ENCODE assay signal across 29 cellular contexts in the genomic region with DNA sequence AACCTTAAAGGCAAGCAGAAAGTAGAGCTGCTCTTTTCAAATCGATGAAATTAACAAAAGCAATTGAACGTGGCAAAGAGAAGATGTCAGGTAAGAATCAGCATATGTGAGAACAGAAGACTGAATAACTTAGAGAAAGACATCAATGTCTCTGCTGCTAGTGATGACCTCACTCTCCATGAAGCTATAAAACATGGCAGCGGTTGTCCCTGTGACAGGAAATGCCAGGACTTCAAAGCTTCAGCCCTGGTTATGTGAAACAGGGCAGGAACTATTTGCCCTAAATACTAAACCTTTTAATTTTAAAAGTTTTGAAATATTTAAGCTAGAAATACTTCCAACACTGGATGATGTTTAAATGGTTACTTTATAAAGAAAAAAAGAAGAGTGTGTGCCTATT. TPM values are rescaled to one million over a fixed set of nuclear protein-coding genes. Genes with fewer than 3 reads are reported as not detected.
DNase-seq lines count a peak whose midpoint lies in the region; ATAC-seq and TF ChIP-seq lines count a peak whose summit lies in the region.
"Had no signal": no experiment of that assay in that cellular context is flagged by ENCODE, and none has a peak within 500 bp of the region (broad histone marks: within the 10 kb centered on the region; RNA-seq: fewer than 3 reads in every experiment).

No MANE protein-coding gene starts in this region.

- no peak overlapping the region for H2BK15ac ChIP-seq in mesenchymal stem cell (ENCODE audit: low read depth, poor library complexity, severe bottlenecking)

- no peaks in the 10 kb centered on the region for H3K9me2 ChIP-seq in Loucy (replicated peaks; ENCODE audit: low read depth, low read length)

- H3K27ac ChIP-seq in mesenchymal stem cell (ENCODE audit: low read length, poor library complexity, severe bottlenecking), result no peak overlapping the region
- H3K27ac ChIP-seq: A549, parathyroid adenoma, Peyer's patch had no signal

- WGBS in mesenchymal stem cell, result 57% methylated on average over 2 of the region's 3 CpGs

- no peaks in the 10 kb centered on the region for H3K36me3 Mint-ChIP-seq in activated CD8-positive, alpha-beta memory T cell treated with anti-CD3 and anti-CD28 coated beads, Interleukin-2, amount 10 ng/mL, durations not matched to agents 7 days and 5 days
- H3K36me3 Mint-ChIP-seq: CD4-positive, CD25-positive, alpha-beta regulatory T cell; memory B cell had no signal

- no peaks in the 10 kb centered on the region for H3K79me1 ChIP-seq in mesenchymal stem cell (replicated peaks; ENCODE audit: low read length, poor library complexity, severe bottlenecking)

- DNase-seq in DMS53 (lab: John Stamatoyannopoulos, UW) (peak; percentile 47), astrocyte of the spinal cord (ENCODE audit: low read depth, low spot score) (peak; percentile 24), mesenchymal stem cell (peak; percentile 34), GM19238 (ENCODE audit: insufficient read length, low spot score) (no peak), NOMO-1 treated with DMSO at 0.1 percent for 48 hours (lab: John Stamatoyannopoulos, UW; ENCODE audit: unreplicated experiment) (no peak)
- DNase-seq in activated CD8-positive, alpha-beta memory T cell treated with anti-CD3 and anti-CD28 coated beads, Interleukin-2, amount 10 ng/mL, durations not matched to agents 7 days and 5 days, result no peak
- DNase-seq: activated gamma-delta T cell treated with Interleukin-2 at 50 U/mL for 16 hours; activated T-cell treated with anti-CD3 and anti-CD28 coated beads, Interleukin-2, amount 50 U/mL, for 48 hours; AML-193; CD4-positive, CD25-positive, alpha-beta regulatory T cell; H9; Karpas-422; NCI-H1417; NCI-H2081 treated with DMSO at 0.1 percent for 48 hours; NCI-H2227 treated with DMSO at 0.1 percent for 48 hours; NCI-H69; Peyer's patch; right cardiac atrium; stimulated activated CD4-positive, alpha-beta T cell treated with anti-CD3 and anti-CD28 coated beads, Interleukin-1b, Interleukin-23, amount 100 ng/mL, for 48 hours; stimulated activated naive CD8-positive, alpha-beta T cell treated with anti-CD3 and anti-CD28 coated beads, Interleukin-15, Interleukin-2, amounts not matched to agents 100 U/mL and 50 U/mL, for 24 hours had no signal

- H4K20me1 ChIP-seq in Loucy (ENCODE audit: insufficient read depth, low read length, poor library complexity, severe bottlenecking), result no peaks in the 10 kb centered on the region

- H2BK120ac ChIP-seq in mesenchymal stem cell (ENCODE audit: low read depth, low read length), result no peak overlapping the region

- no peak overlapping the region for H3K23ac ChIP-seq in mesenchymal stem cell (ENCODE audit: low read length in 2 of 2)

- no peak overlapping the region for H4K91ac ChIP-seq in mesenchymal stem cell (ENCODE audit: low read length)

- no peaks in the 10 kb centered on the region for H3K27me3 Mint-ChIP-seq in activated CD8-positive, alpha-beta memory T cell treated with anti-CD3 and anti-CD28 coated beads, Interleukin-2, amount 10 ng/mL, durations not matched to agents 7 days and 5 days
- H3K27me3 Mint-ChIP-seq: CD4-positive, CD25-positive, alpha-beta regulatory T cell; memory B cell had no signal

- no peaks in the 10 kb centered on the region for H3K79me2 ChIP-seq in Loucy (ENCODE audit: insufficient read depth, low read length)
- H3K79me2 ChIP-seq: parathyroid adenoma had no signal

- H3K14ac ChIP-seq in mesenchymal stem cell (ENCODE audit: low read length in 2 of 2), result no peak overlapping the region

- H2BK12ac ChIP-seq in mesenchymal stem cell (ENCODE audit: low read length in 2 of 2), result no peak overlapping the region

- in situ Hi-C loops in astrocyte of the spinal cord (cut with HindIII; ENCODE audit: low sequenced_read_pairs), result no loop called here

- H2BK5ac ChIP-seq in mesenchymal stem cell (ENCODE audit: low read depth, low read length, poor library complexity, severe bottlenecking), result no peak overlapping the region

- H3K9ac ChIP-seq in Loucy (ENCODE audit: low read depth, low read length, poor library complexity, severe bottlenecking) (no peak overlapping the region), mesenchymal stem cell (ENCODE audit: low read length) (no peak overlapping the region)
- H3K9ac ChIP-seq: parathyroid adenoma had no signal

- H3K4ac ChIP-seq in mesenchymal stem cell (ENCODE audit: low read depth in 1 of 2, low read length in 2 of 2), result no peak overlapping the region

- no peaks in the 10 kb centered on the region for H3K4me1 Mint-ChIP-seq in activated CD8-positive, alpha-beta memory T cell treated with anti-CD3 and anti-CD28 coated beads, Interleukin-2, amount 10 ng/mL, durations not matched to agents 7 days and 5 days
- H3K4me1 Mint-ChIP-seq: CD4-positive, CD25-positive, alpha-beta regulatory T cell; memory B cell had no signal

- H3K4me2 ChIP-seq in Loucy (ENCODE audit: low read depth, low read length, poor library complexity, severe bottlenecking) (no peak overlapping the region), mesenchymal stem cell (ENCODE audit: low read length, poor library complexity, severe bottlenecking) (no peak overlapping the region)
- H3K4me2 ChIP-seq: A549 had no signal

- no peak for TF ChIP-seq CTCF in Loucy (conservative IDR thresholded peaks at IDR 0.05; ENCODE audit: low read length)
- TF ChIP-seq CTCF in astrocyte of the spinal cord (IDR thresholded peaks at IDR 0.05; ENCODE audit: low read depth, low read length), result no peak

- H3K18ac ChIP-seq in mesenchymal stem cell (ENCODE audit: low read depth in 1 of 2, low read length in 2 of 2), result no peak overlapping the region

- H3F3A ChIP-seq in Loucy (ENCODE audit: low read depth), result no peaks in the 10 kb centered on the region

- no peak overlapping the region for H3K27ac Mint-ChIP-seq in activated CD8-positive, alpha-beta memory T cell treated with anti-CD3 and anti-CD28 coated beads, Interleukin-2, amount 10 ng/mL, durations not matched to agents 7 days and 5 days
- H3K27ac Mint-ChIP-seq: CD4-positive, CD25-positive, alpha-beta regulatory T cell; memory B cell had no signal

- H3K4me3 ChIP-seq in Loucy (ENCODE audit: low read length, poor library complexity, severe bottlenecking), result no peak overlapping the region
- H3K4me3 ChIP-seq in astrocyte of the spinal cord (ENCODE audit: low read depth, low read length), result no peak overlapping the region
- H3K4me3 ChIP-seq in mesenchymal stem cell (ENCODE audit: insufficient read depth in 1 of 2, low read depth in 1 of 2, low read length in 2 of 2), result no peak overlapping the region
- H3K4me3 ChIP-seq: A549, Peyer's patch had no signal

- peaks cover 8% of the 10 kb centered on the region for H3K4me1 ChIP-seq in Loucy (ENCODE audit: insufficient read depth, low read length, poor library complexity, severe bottlenecking)
- H3K4me1 ChIP-seq in mesenchymal stem cell (ENCODE audit: control insufficient read depth, insufficient read depth, low read depth, low read length), result no peaks in the 10 kb centered on the region
- H3K4me1 ChIP-seq: A549, parathyroid adenoma, Peyer's patch had no signal

- H2AFZ ChIP-seq in Loucy (ENCODE audit: low read length) (0 out of 2 replicates have a peak overlapping the region, but pooled peaks have one; percentile 41), mesenchymal stem cell (ENCODE audit: low read depth, low read length) (no peak overlapping the region)
- H2AFZ ChIP-seq: parathyroid adenoma had no signal

- no peak overlapping the region for H4K8ac ChIP-seq in mesenchymal stem cell (ENCODE audit: low read length)

- H3K9me3 ChIP-seq in Loucy (ENCODE audit: insufficient read depth, low read depth, low read length), result no peaks in the 10 kb centered on the region
- H3K9me3 ChIP-seq in mesenchymal stem cell (ENCODE audit: control insufficient read depth, low read length), result no peaks in the 10 kb centered on the region
- H3K9me3 ChIP-seq: A549, Peyer's patch had no signal

- H3K27me3 ChIP-seq in Loucy (ENCODE audit: insufficient read depth, low read length, poor library complexity, severe bottlenecking) (no peaks in the 10 kb centered on the region), mesenchymal stem cell (ENCODE audit: control insufficient read depth in 1 of 2, insufficient read depth in 1 of 2, low read length in 2 of 2) (no peaks in the 10 kb centered on the region)
- H3K27me3 ChIP-seq: Peyer's patch had no signal

- CTCF ChIA-PET in activated CD8-positive, alpha-beta memory T cell treated with anti-CD3 and anti-CD28 coated beads, Interleukin-2, amount 10 ng/mL, durations not matched to agents 7 days and 5 days (lab: Charles Lee), result no interaction called here

- H3K36me3 ChIP-seq in Loucy (ENCODE audit: insufficient read depth, low read length) (no peaks in the 10 kb centered on the region), mesenchymal stem cell (ENCODE audit: control insufficient read depth in 1 of 2, insufficient read depth in 2 of 2, low read depth in 1 of 2, low read length in 2 of 2) (no peaks in the 10 kb centered on the region)
- H3K36me3 ChIP-seq: Peyer's patch had no signal

- H3K9me3 Mint-ChIP-seq in activated CD8-positive, alpha-beta memory T cell treated with anti-CD3 and anti-CD28 coated beads, Interleukin-2, amount 10 ng/mL, durations not matched to agents 7 days and 5 days (ENCODE audit: low read depth), result peaks cover 3% of the 10 kb centered on the region

- no peak overlapping the region for H3K4me3 Mint-ChIP-seq in activated CD8-positive, alpha-beta memory T cell treated with anti-CD3 and anti-CD28 coated beads, Interleukin-2, amount 10 ng/mL, durations not matched to agents 7 days and 5 days
- H3K4me3 Mint-ChIP-seq: CD4-positive, CD25-positive, alpha-beta regulatory T cell; H9; memory B cell; neural crest cell had no signal

- ATAC-seq in activated CD8-positive, alpha-beta memory T cell treated with anti-CD3 and anti-CD28 coated beads, Interleukin-2, amount 10 ng/mL, durations not matched to agents 7 days and 5 days, result no peak
- no peak for ATAC-seq in GM18909 (IDR thresholded peaks at IDR 0.05; ENCODE audit: poor library complexity, unreplicated experiment)
- ATAC-seq: A549; left lobe of liver; right cardiac atrium; stimulated activated naive CD8-positive, alpha-beta T cell treated with anti-CD3 and anti-CD28 coated beads, Interleukin-15, Interleukin-2, amounts not matched to agents 100 U/mL and 50 U/mL, for 24 hours had no signal

- no peak overlapping the region for H2AK5ac ChIP-seq in mesenchymal stem cell (ENCODE audit: low read length, severe bottlenecking)

RNA-seq across cellular contexts. Expression of a gene that starts 20.9 kb away (rescaled TPM):
- 0.36 TPM for polyA plus RNA-seq in mesenchymal stem cell (2013, experiment 1 of 2)
- polyA plus RNA-seq in mesenchymal stem cell (2013, experiment 2 of 2), result 0.23 TPM
- total RNA-seq in activated CD8-positive, alpha-beta memory T cell treated with anti-CD3 and anti-CD28 coated beads, Interleukin-2, amount 10 ng/mL, durations not matched to agents 7 days and 5 days, result not detected
- total RNA-seq: CD4-positive, CD25-positive, alpha-beta regulatory T cell; endothelial cell of umbilical vein; T-helper 1 cell treated with Interleukin-12 subunit alpha and Interleukin-12 subunit beta and Interleukin-4 antibody, amounts not matched to agents 30 ng/mL and 1 ng/mL, for 36 hours had no signal
- polyA plus RNA-seq: CD4-positive, CD25-positive, alpha-beta regulatory T cell; endothelial cell of umbilical vein had no signal

Comparison
In these comparisons a context has a peak if more than half of its experiments do, and no peak if none do; other contexts are left out.
1. DNase-seq: peak in DMS53 (single experiment), astrocyte of the spinal cord (single experiment) and mesenchymal stem cell (single experiment); none in activated CD8-positive, alpha-beta memory T cell treated with anti-CD3 and anti-CD28 coated beads, Interleukin-2, amount 10 ng/mL, durations not matched to agents 7 days and 5 days (single experiment), GM19238 (single experiment) and NOMO-1 treated with DMSO at 0.1 percent for 48 hours (single experiment).